In genomic region chr10:3902054-3902808, GRCh38 we compare ENCODE assay signal across 8 cellular contexts.
DNase-seq lines count a peak whose midpoint lies in the region; ATAC-seq, FAIRE-seq and TF ChIP-seq lines count a peak whose summit lies in the region.

No MANE protein-coding gene starts in this region.

- no peak overlapping the region for H3K23ac ChIP-seq in IMR-90 (ENCODE audit: low read depth, low read length)

- peak overlapping the region; percentile 20; the same call in 1 of the 2 replicates for H3K18ac ChIP-seq in IMR-90 (ENCODE audit: low read depth, low read length)

- H2BK5ac ChIP-seq in IMR-90 (ENCODE audit: low read depth, low read length, poor library complexity, severe bottlenecking) = no peak overlapping the region

- peak overlapping the region; percentile 19 for H2BK20ac ChIP-seq in IMR-90 (ENCODE audit: low read depth, low read length)

- peaks cover 3% of the 10 kb centered on the region for H3K9me1 ChIP-seq in IMR-90 (ENCODE audit: insufficient read depth, low read length)
- H3K9me1 ChIP-seq in K562 (ENCODE audit: control insufficient read depth, insufficient read depth, low read length) = no peaks in the 10 kb centered on the region

- H3K27me3 ChIP-seq in IMR-90 (ENCODE audit: control insufficient read depth, insufficient read depth, low read length) = no peaks in the 10 kb centered on the region
- no peaks in the 10 kb centered on the region for H3K27me3 ChIP-seq in K562 (ENCODE audit: control insufficient read depth in 2 of 2, insufficient read depth in 2 of 2, low read length in 2 of 2)

- H4K20me1 ChIP-seq in IMR-90 (ENCODE audit: insufficient read depth, low read length) = no peaks in the 10 kb centered on the region
- H4K20me1 ChIP-seq in K562 (replicated peaks; ENCODE audit: control insufficient read depth, insufficient read depth, low read length) = no peaks in the 10 kb centered on the region

- H2AK9ac ChIP-seq in IMR-90 (replicated peaks; ENCODE audit: low read depth, low read length, poor library complexity) = no peak overlapping the region

- TF ChIP-seq RAD21 in IMR-90 (IDR thresholded peaks at IDR 0.05; ENCODE audit: low read length) = no peak
- TF ChIP-seq RAD21 in K562 (CRISPR knock-in tag; conservative IDR thresholded peaks at IDR 0.05 in 1 of 2, IDR thresholded peaks at IDR 0.05 in 1 of 2) = peak; percentile 39 to 41

- H3K9ac ChIP-seq in IMR-90 (ENCODE audit: low read depth, low read length) (no peak overlapping the region), K562 (ENCODE audit: insufficient read depth in 1 of 2, low read depth in 2 of 2, low read length in 2 of 2) (no peak overlapping the region)

- H3K4me3 ChIP-seq in GM12864 (ENCODE audit: low read depth, low read length) (no peak overlapping the region), IMR-90 (ENCODE audit: insufficient read depth, low read depth, low read length) (no peak overlapping the region), K562 (no peak overlapping the region)

- in situ Hi-C loops in IMR-90 (cut with MboI; ENCODE audit: low sequenced_read_pairs) (loop anchor here (25.0 kb wide), 1 partner anchor 860 kb away; no protein-coding TSS in a partner anchor), K562 (cut with MboI) (no loop called here)

- TF ChIP-seq EP300 in K562 (IDR thresholded peaks at IDR 0.05; ENCODE audit: low read length) = no peak

- peak overlapping the region; percentile 27; the same call in 2 of the 3 replicates for H2BK15ac ChIP-seq in IMR-90 (ENCODE audit: low read depth, low read length)

- POLR2A ChIA-PET in IMR-90 (lab: Charles Lee; ENCODE audit: unreplicated experiment) = interaction anchor here (0.6 kb wide), 1 partner anchor 10 kb away, joined by 4 read pairs; no protein-coding TSS in a partner anchor
- POLR2A ChIA-PET in K562 (lab: Yijun Ruan, JAX) = no interaction called here

- H2BK120ac ChIP-seq in IMR-90 (ENCODE audit: low read depth, low read length) = peak overlapping the region; percentile 50

- no peak overlapping the region for H3K14ac ChIP-seq in IMR-90 (replicated peaks; ENCODE audit: low read depth, low read length)

- WGBS in IMR-90 (ENCODE audit: extremely low coverage in 2 of 2, insufficient read length in 1 of 2), 2 experiments = 86% methylated on average over 1 of the region's 8 CpGs; no CpG with 5 or more reads in 1 of the 2 experiments
- WGBS in K562 (ENCODE audit: insufficient coverage, low coverage, missing lambda C conversion rate) = 52% methylated on average over 8 of the region's 8 CpGs

- peak; percentile 66 for DNase-seq in GM12864 (ENCODE audit: low read depth)
- no peak for DNase-seq in IMR-90
- DNase-seq in K562 (ENCODE audit: extremely low read depth in 1 of 4, low spot score in 3 of 4) = no peak
- DNase-seq in myocyte (ENCODE audit: low read depth) = peak; percentile 48
- no peak for DNase-seq in T1000 (lab: John Stamatoyannopoulos, UW)
- DNase-seq in caudate nucleus (lab: John Stamatoyannopoulos, UW) = no peak
- no peak for DNase-seq in 8988T

- H3K9me3 ChIP-seq in IMR-90 (ENCODE audit: control insufficient read depth, insufficient read depth, low read length) = no peaks in the 10 kb centered on the region
- H3K9me3 ChIP-seq in K562 (replicated peaks; ENCODE audit: control insufficient read depth, insufficient read depth, low read depth, low read length) = no peaks in the 10 kb centered on the region

- H3K36me3 ChIP-seq in IMR-90 (ENCODE audit: control insufficient read depth, insufficient read depth, low read length) (no peaks in the 10 kb centered on the region), K562 (ENCODE audit: control insufficient read depth, insufficient read depth, low read length) (no peaks in the 10 kb centered on the region)

- H3K4me1 ChIP-seq in IMR-90 (ENCODE audit: control insufficient read depth, insufficient read depth, low read length) (peaks cover 10% of the 10 kb centered on the region), K562 (replicated peaks in 1 of 2; ENCODE audit: control insufficient read depth in 2 of 2, insufficient read depth in 2 of 2, low read length in 2 of 2) (no peaks in the 10 kb centered on the region)

- H2AK5ac ChIP-seq in IMR-90 (ENCODE audit: low read depth, low read length) = peak overlapping the region; percentile 35

- H3K4ac ChIP-seq in IMR-90 (ENCODE audit: low read depth, low read length) = peak overlapping the region; percentile 62

- no peak overlapping the region for H4K91ac ChIP-seq in IMR-90 (ENCODE audit: insufficient read depth, low read depth, low read length)

- peak; percentile 95 for ATAC-seq in GM21423 (IDR thresholded peaks at IDR 0.05; ENCODE audit: unreplicated experiment)
- no peak for ATAC-seq in IMR-90 (ENCODE audit: low read depth)
- ATAC-seq in K562 = no peak; the same call in 2 of the 3 replicates

- dilution Hi-C loops in IMR-90 (cut with HindIII; ENCODE audit: low sequenced_read_pairs, unreplicated experiment) = no loop called here

- no peak overlapping the region for H4K5ac ChIP-seq in IMR-90 (ENCODE audit: low read depth, low read length)

- TF ChIP-seq CTCF in GM12864 (IDR thresholded peaks at IDR 0.05; ENCODE audit: low read depth, low read length, missing control alignments) (no peak), IMR-90 (conservative IDR thresholded peaks at IDR 0.05; ENCODE audit: low read depth, low read length) (no peak), K562 (IDR thresholded peaks at IDR 0.05 in 2 of 3, conservative IDR thresholded peaks at IDR 0.05 in 1 of 3; ENCODE audit: insufficient read depth in 2 of 3, low read depth in 1 of 3, low read length in 3 of 3) (peak in 1 of 3 experiments; percentile 24; a peak in 2 of 6 replicates)

- H3K79me2 ChIP-seq in K562 (ENCODE audit: control insufficient read depth, insufficient read depth, low read length) = no peaks in the 10 kb centered on the region

- H2AFZ ChIP-seq in IMR-90 (replicated peaks; ENCODE audit: low read length, poor library complexity) (no peak overlapping the region), K562 (ENCODE audit: low read depth, low read length) (no peak overlapping the region)

- H3K4me2 ChIP-seq in IMR-90 (ENCODE audit: low read depth, low read length) = no peak overlapping the region
- no peak overlapping the region for H3K4me2 ChIP-seq in K562 (ENCODE audit: insufficient read depth, low read length)

- intact Hi-C loops in IMR-90 (cut with micrococcal nuclease) (loop anchor here (10.0 kb wide), 1 partner anchor 753 kb away; no protein-coding TSS in a partner anchor), K562 (cut with micrococcal nuclease) (no loop called here)

- H4K8ac ChIP-seq in IMR-90 (ENCODE audit: low read depth in 2 of 2, low read length in 2 of 2) = peak overlapping the region in 1 of 2 experiments; percentile 10; a peak in 1 of 4 replicates

- BruUV-seq in IMR-90 (replicated peaks; lab: Mats Ljungman, UMichigan) (no TSS peak), K562 (replicated peaks; lab: Mats Ljungman, UMichigan) (no TSS peak)

- FAIRE-seq in K562 (lab: Jason Lieb, UNC) = no peak

- CTCF ChIA-PET in IMR-90 (lab: Yijun Ruan, JAX) (interaction anchor here (0.6 kb wide), 1 partner anchor 118 kb away, joined by 3 read pairs; no protein-coding TSS in a partner anchor), K562 (lab: Yijun Ruan, JAX; ENCODE audit: low intra/inter-chr PET ratio) (interaction anchor here (0.6 kb wide), 1 partner anchor 245 kb away, joined by 4 read pairs; no protein-coding TSS in a partner anchor)

- H3K79me1 ChIP-seq in IMR-90 (ENCODE audit: low read depth in 1 of 2, low read length in 2 of 2) = peaks cover 0 to 3% of the 10 kb centered on the region in 2 experiments; a peak in 1 of 4 replicates

- TF ChIP-seq POLR2A in IMR-90 (IDR thresholded peaks at IDR 0.05; ENCODE audit: low read depth, low read length) (no peak), K562 (conservative IDR thresholded peaks at IDR 0.05) (no peak)

- no peak overlapping the region for H3K56ac ChIP-seq in IMR-90 (ENCODE audit: extremely low read depth, insufficient read depth, low read length)

- peak overlapping the region; percentile 6; the same call in 1 of the 2 replicates for H3K27ac ChIP-seq in IMR-90 (ENCODE audit: insufficient read depth, low read length)
- H3K27ac ChIP-seq in K562 (ENCODE audit: extremely low read depth, low read depth, low read length) = no peak overlapping the region
- no peak overlapping the region for H3K27ac ChIP-seq in caudate nucleus (ENCODE audit: low read depth, low read length)

TF ChIP-seq in IMR-90, 13 proteins besides CTCF, POLR2A, EP300 and RAD21:
- TF ChIP-seq CEBPB (IDR thresholded peaks at IDR 0.05; ENCODE audit: low read depth, low read length) (peak; percentile 73), NFE2L2 (IDR thresholded peaks at IDR 0.05; ENCODE audit: low read depth, low read length) (no peak)

TF ChIP-seq in K562, 482 proteins besides CTCF, POLR2A, EP300 and RAD21 (continues in another document):
- TF ChIP-seq GTF2F1 (IDR thresholded peaks at IDR 0.05; ENCODE audit: low read depth, low read length) = no peak
- TF ChIP-seq, protein P1, sequence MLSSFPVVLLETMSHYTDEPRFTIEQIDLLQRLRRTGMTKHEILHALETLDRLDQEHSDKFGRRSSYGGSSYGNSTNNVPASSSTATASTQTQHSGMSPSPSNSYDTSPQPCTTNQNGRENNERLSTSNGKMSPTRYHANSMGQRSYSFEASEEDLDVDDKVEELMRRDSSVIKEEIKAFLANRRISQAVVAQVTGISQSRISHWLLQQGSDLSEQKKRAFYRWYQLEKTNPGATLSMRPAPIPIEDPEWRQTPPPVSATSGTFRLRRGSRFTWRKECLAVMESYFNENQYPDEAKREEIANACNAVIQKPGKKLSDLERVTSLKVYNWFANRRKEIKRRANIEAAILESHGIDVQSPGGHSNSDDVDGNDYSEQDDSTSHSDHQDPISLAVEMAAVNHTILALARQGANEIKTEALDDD (IDR thresholded peaks at IDR 0.05) = no peak
- TF ChIP-seq CEBPB (tag; IDR thresholded peaks at IDR 0.05) = peak; percentile 72
- TF ChIP-seq, protein P2, sequence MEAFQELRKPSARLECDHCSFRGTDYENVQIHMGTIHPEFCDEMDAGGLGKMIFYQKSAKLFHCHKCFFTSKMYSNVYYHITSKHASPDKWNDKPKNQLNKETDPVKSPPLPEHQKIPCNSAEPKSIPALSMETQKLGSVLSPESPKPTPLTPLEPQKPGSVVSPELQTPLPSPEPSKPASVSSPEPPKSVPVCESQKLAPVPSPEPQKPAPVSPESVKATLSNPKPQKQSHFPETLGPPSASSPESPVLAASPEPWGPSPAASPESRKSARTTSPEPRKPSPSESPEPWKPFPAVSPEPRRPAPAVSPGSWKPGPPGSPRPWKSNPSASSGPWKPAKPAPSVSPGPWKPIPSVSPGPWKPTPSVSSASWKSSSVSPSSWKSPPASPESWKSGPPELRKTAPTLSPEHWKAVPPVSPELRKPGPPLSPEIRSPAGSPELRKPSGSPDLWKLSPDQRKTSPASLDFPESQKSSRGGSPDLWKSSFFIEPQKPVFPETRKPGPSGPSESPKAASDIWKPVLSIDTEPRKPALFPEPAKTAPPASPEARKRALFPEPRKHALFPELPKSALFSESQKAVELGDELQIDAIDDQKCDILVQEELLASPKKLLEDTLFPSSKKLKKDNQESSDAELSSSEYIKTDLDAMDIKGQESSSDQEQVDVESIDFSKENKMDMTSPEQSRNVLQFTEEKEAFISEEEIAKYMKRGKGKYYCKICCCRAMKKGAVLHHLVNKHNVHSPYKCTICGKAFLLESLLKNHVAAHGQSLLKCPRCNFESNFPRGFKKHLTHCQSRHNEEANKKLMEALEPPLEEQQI (IDR thresholded peaks at IDR 0.05) = no peak

Comparison
In these comparisons a context has a peak if more than half of its experiments do, and no peak if none do; other contexts are left out.
1. DNase-seq: peak in GM12864 (single experiment) and myocyte (single experiment); none in IMR-90 (single experiment), K562 (0 of 4), T1000 (single experiment), caudate nucleus (0 of 61) and 8988T (single experiment).